In the genomic region with DNA sequence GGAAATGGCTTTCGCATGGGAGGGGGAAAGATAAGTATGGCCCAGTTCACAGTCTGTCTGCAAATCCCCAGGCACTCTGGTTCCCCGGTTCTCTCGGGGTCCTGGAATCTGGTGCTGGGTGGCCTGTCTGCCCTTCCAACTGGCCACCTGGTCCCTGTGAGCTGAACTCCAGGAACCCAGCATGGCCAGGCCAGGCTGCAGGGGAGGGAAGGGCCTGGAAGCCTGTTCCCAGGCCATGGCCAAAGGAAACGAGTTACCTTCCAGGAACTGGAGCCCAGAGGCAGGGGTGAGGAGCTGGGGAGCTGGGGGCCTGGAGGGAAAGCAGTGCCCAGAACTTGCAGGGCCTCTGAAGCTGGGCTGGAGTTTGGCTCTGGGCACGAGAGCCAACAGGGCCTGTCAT, we compare ENCODE assay signal across 18 cellular contexts. TPM values are rescaled to one million over a fixed set of nuclear protein-coding genes. Genes with fewer than 3 reads are reported as not detected.
DNase-seq lines count a peak whose midpoint lies in the region; ATAC-seq, FAIRE-seq and TF ChIP-seq lines count a peak whose summit lies in the region.
"Had no signal": no experiment of that assay in that cellular context is flagged by ENCODE, and none has a peak within 500 bp of the region (broad histone marks: within the 10 kb centered on the region; RNA-seq: fewer than 3 reads in every experiment).

No MANE protein-coding gene starts in this region.

- H3K4me3 Mint-ChIP-seq in mesothelial cell of epicardium = no peak overlapping the region
- no peak overlapping the region for H3K4me3 Mint-ChIP-seq in CD8-positive, alpha-beta memory T cell
- H3K4me3 Mint-ChIP-seq: CD4-positive, alpha-beta memory T cell had no signal

- no peaks in the 10 kb centered on the region for H4K20me1 ChIP-seq in OCI-LY7 (ENCODE audit: insufficient read depth, low read length)

- H3K4me1 Mint-ChIP-seq in mesothelial cell of epicardium = peaks cover 9% of the 10 kb centered on the region
- H3K4me1 Mint-ChIP-seq in CD8-positive, alpha-beta memory T cell = peaks cover 0 to 6% (median 5%) of the 10 kb centered on the region in 3 donors

- intact Hi-C loops in OCI-LY7 (cut with micrococcal nuclease; ENCODE audit: unreplicated experiment) = no loop called here

- H3K4me2 ChIP-seq in OCI-LY7 (ENCODE audit: low read length) = peak overlapping the region; percentile 63
- H3K4me2 ChIP-seq: PC-9 had no signal

- no peak for FAIRE-seq in GM19239 (lab: Jason Lieb, UNC)
- FAIRE-seq: D721Med, HTR-8/SVneo had no signal

- peaks cover 8% of the 10 kb centered on the region for H3K9me3 Mint-ChIP-seq in mesothelial cell of epicardium
- H3K9me3 Mint-ChIP-seq in CD8-positive, alpha-beta memory T cell = peaks cover 8% of the 10 kb centered on the region in 5 donors

- CTCF ChIA-PET in OCI-LY7 (lab: Charles Lee; ENCODE audit: unreplicated experiment) = no interaction called here
- CTCF ChIA-PET in CD8-positive, alpha-beta memory T cell (lab: Charles Lee) = no interaction called here

- no TSS peak for BruUV-seq in OCI-LY7 (replicated peaks; lab: Mats Ljungman, UMichigan)

- no peaks in the 10 kb centered on the region for H3K27me3 ChIP-seq in thoracic aorta (replicated peaks; ENCODE audit: insufficient read depth)
- H3K27me3 ChIP-seq in CD8-positive, alpha-beta memory T cell (ENCODE audit: insufficient read depth, low read length, poor library complexity, severe bottlenecking) = no peaks in the 10 kb centered on the region

- ATAC-seq in thoracic aorta (ENCODE audit: insufficient number of reproducible peaks, low FRiP score, low read depth) = no peak

- H3K36me3 ChIP-seq in OCI-LY7 (ENCODE audit: insufficient read depth, low read length) (no peaks in the 10 kb centered on the region), thoracic aorta (no peaks in the 10 kb centered on the region)
- H3K36me3 ChIP-seq in CD8-positive, alpha-beta memory T cell (ENCODE audit: insufficient read depth, low read length) = no peaks in the 10 kb centered on the region

- TF ChIP-seq CTCF in OCI-LY7 (conservative IDR thresholded peaks at IDR 0.05; ENCODE audit: low read length) (no peak), coronary artery (IDR thresholded peaks at IDR 0.05) (no peak), mesothelial cell of epicardium (IDR thresholded peaks at IDR 0.05; ENCODE audit: unreplicated experiment) (no peak), thoracic aorta (IDR thresholded peaks at IDR 0.05) (no peak)

- H3K27me3 Mint-ChIP-seq in mesothelial cell of epicardium (ENCODE audit: low read depth) = no peaks in the 10 kb centered on the region
- peaks cover 21 to 35% of the 10 kb centered on the region in 2 donors for H3K27me3 Mint-ChIP-seq in CD8-positive, alpha-beta memory T cell

- H3K4me3 ChIP-seq in OCI-LY7 (ENCODE audit: low read depth, low read length, poor library complexity, severe bottlenecking) (peak overlapping the region; percentile 26), coronary artery (no peak overlapping the region), thoracic aorta (no peak overlapping the region)
- H3K4me3 ChIP-seq in CD8-positive, alpha-beta memory T cell (ENCODE audit: low read length) = no peak overlapping the region
- H3K4me3 ChIP-seq: GM23248, PC-9 had no signal

- H3K27ac ChIP-seq in OCI-LY7 (ENCODE audit: low read depth, low read length, poor library complexity, severe bottlenecking) (peak overlapping the region; percentile 1), coronary artery (peak overlapping the region; percentile 55 to 84), thoracic aorta (peak overlapping the region; percentile 75 to 94)
- no peak overlapping the region for H3K27ac ChIP-seq in CD8-positive, alpha-beta memory T cell (ENCODE audit: low read depth, low read length)
- H3K27ac ChIP-seq: GM23248, PC-9 had no signal

- no peaks in the 10 kb centered on the region for H3K79me2 ChIP-seq in OCI-LY7 (ENCODE audit: insufficient read depth, low read depth, low read length)

- H2AFZ ChIP-seq in OCI-LY7 (ENCODE audit: low read length) = peak overlapping the region; percentile 70
- H2AFZ ChIP-seq: GM23248, PC-9 had no signal

- no peak for DNase-seq in OCI-LY7 (ENCODE audit: low spot score)
- DNase-seq in coronary artery (ENCODE audit: low spot score) = no peak
- DNase-seq in mesothelial cell of epicardium (ENCODE audit: low spot score in 2 of 2, unreplicated experiment in 2 of 2) = no peak
- no peak for DNase-seq in thoracic aorta (ENCODE audit: low spot score)
- DNase-seq in CD8-positive, alpha-beta memory T cell = no peak
- no peak for DNase-seq in NCI-H2029 treated with DMSO at 0.1 percent for 48 hours (lab: John Stamatoyannopoulos, UW)
- no peak for DNase-seq in activated naive CD4-positive, alpha-beta T cell treated with Interleukin-2 at 50 U/mL for 16 hours
- DNase-seq in GM19239 (ENCODE audit: insufficient read length, low spot score) = no peak
- DNase-seq: ACHN; CD4-positive, alpha-beta memory T cell; GM23248; NCI-H1048; NCI-H146; NCI-H2107; NCI-H446; PC-9 had no signal

- no peaks in the 10 kb centered on the region for H3K9me2 ChIP-seq in OCI-LY7 (ENCODE audit: insufficient read depth, low read length)

- H3K4me1 ChIP-seq in OCI-LY7 (ENCODE audit: insufficient read depth, low read length, poor library complexity, severe bottlenecking) = peaks cover 21% of the 10 kb centered on the region
- peaks cover 8 to 70% of the 10 kb centered on the region in 2 donors for H3K4me1 ChIP-seq in thoracic aorta (ENCODE audit: control insufficient read depth in 1 of 2, low read depth in 2 of 2)
- no peaks in the 10 kb centered on the region for H3K4me1 ChIP-seq in CD8-positive, alpha-beta memory T cell (ENCODE audit: insufficient read depth, low read length)

- POLR2A ChIA-PET in OCI-LY7 (lab: Charles Lee) = interaction anchor here (0.7 kb wide), 1 partner anchor 11 kb away, joined by 3 read pairs; no protein-coding TSS in a partner anchor
- POLR2A ChIA-PET in CD8-positive, alpha-beta memory T cell (lab: Charles Lee) = no interaction called here

- H3K36me3 Mint-ChIP-seq in mesothelial cell of epicardium = peaks cover 3% of the 10 kb centered on the region
- H3K36me3 Mint-ChIP-seq in CD8-positive, alpha-beta memory T cell = peaks cover 0 to 6% (median 0%) of the 10 kb centered on the region in 3 donors

- H3K9me3 ChIP-seq in OCI-LY7 (ENCODE audit: low read length) (peaks cover 9% of the 10 kb centered on the region), thoracic aorta (no peaks in the 10 kb centered on the region)
- no peaks in the 10 kb centered on the region for H3K9me3 ChIP-seq in CD8-positive, alpha-beta memory T cell (ENCODE audit: low read length)

- H3K27ac Mint-ChIP-seq in mesothelial cell of epicardium = peak overlapping the region; percentile 76
- no peak overlapping the region for H3K27ac Mint-ChIP-seq in CD8-positive, alpha-beta memory T cell
- H3K27ac Mint-ChIP-seq: CD4-positive, alpha-beta memory T cell had no signal

RNA-seq across cellular contexts. Expression of a gene that starts 19.1 kb away (rescaled TPM):
- 1.0 and 1.5 TPM in 2 replicates for total RNA-seq in OCI-LY7 (2014; rRNA removed; shearing (Covaris generic))
- 4.3 and 4.9 TPM in 2 replicates for total RNA-seq in OCI-LY7 (2022)
- 0.49 to 0.79 TPM (median 0.73 TPM) in 3 replicates for total RNA-seq in mesothelial cell of epicardium
- total RNA-seq in thoracic aorta = 1 to 10 TPM; 1.2 to 5.2 TPM
- total RNA-seq in CD8-positive, alpha-beta memory T cell = not detected
- polyA plus RNA-seq in CD8-positive, alpha-beta memory T cell = not detected
- total RNA-seq: CD4-positive, alpha-beta memory T cell; GM23248; PC-9 had no signal
- polyA plus RNA-seq: CD4-positive, alpha-beta memory T cell; GM23248 had no signal

RNA-seq across cellular contexts. Expression of a gene that starts 23.5 kb away (rescaled TPM):
- total RNA-seq in OCI-LY7 (2014; rRNA removed; shearing (Covaris generic)) = not detected in 2 replicates
- total RNA-seq in OCI-LY7 (2022) (not detected in 2 replicates), mesothelial cell of epicardium (25.8 to 27.4 TPM (median 25.9 TPM) in 3 replicates), thoracic aorta (10 to 100 TPM in 1 of 2 donors, 1 to 10 TPM in 1; 5.1 to 14.6 TPM)
- total RNA-seq in CD8-positive, alpha-beta memory T cell = under 1 TPM; 0.49 to 0.61 TPM
- not detected for polyA plus RNA-seq in CD8-positive, alpha-beta memory T cell
- total RNA-seq: PC-9 had no signal

RNA-seq across cellular contexts. Expression of a gene that starts 34.5 kb away (rescaled TPM):
- 0.09 TPM in 1 of 2 replicates, not detected in the other for total RNA-seq in OCI-LY7 (2014; rRNA removed; shearing (Covaris generic))
- total RNA-seq in OCI-LY7 (2022) (0.10 TPM in 1 of 2 replicates, not detected in the other), mesothelial cell of epicardium (50.3 to 51.7 TPM (median 50.7 TPM) in 3 replicates), thoracic aorta (10 to 100 TPM; 22.6 to 23.0 TPM)
- total RNA-seq in CD8-positive, alpha-beta memory T cell = not detected
- not detected for polyA plus RNA-seq in CD8-positive, alpha-beta memory T cell
- total RNA-seq: CD4-positive, alpha-beta memory T cell had no signal
- polyA plus RNA-seq: CD4-positive, alpha-beta memory T cell had no signal

RNA-seq across cellular contexts. Expression of a gene that starts 47.8 kb away (rescaled TPM):
- 1.9 and 2.0 TPM in 2 replicates for total RNA-seq in OCI-LY7 (2014; rRNA removed; shearing (Covaris generic))
- 0.33 and 0.40 TPM in 2 replicates for total RNA-seq in OCI-LY7 (2022)
- total RNA-seq in mesothelial cell of epicardium = 3.0 to 3.2 TPM (median 3.1 TPM) in 3 replicates
- total RNA-seq in thoracic aorta = 1 to 10 TPM; 4.4 to 4.9 TPM
- total RNA-seq in CD8-positive, alpha-beta memory T cell = under 1 TPM in 1 of 2 experiments, not detected in 1; 0.04 TPM
- not detected for polyA plus RNA-seq in CD8-positive, alpha-beta memory T cell
- total RNA-seq: PC-9 had no signal

Comparison
In these comparisons a context has a peak if more than half of its experiments do, and no peak if none do; other contexts are left out.
1. RNA of a gene that starts 34.5 kb away (total RNA-seq): 50.3 to 51.7 TPM in mesothelial cell of epicardium and 22.6 to 23.0 TPM in thoracic aorta; 0.09 to 0.10 TPM in OCI-LY7 and not detected in CD8-positive, alpha-beta memory T cell; every median in the first group is over 10 times any median in the second.